In genomic region chr4:121950680-121951569, GRCh38 we compare ENCODE assay signal across 8 cellular contexts. TPM values are rescaled to one million over a fixed set of nuclear protein-coding genes. Genes with fewer than 3 reads are reported as not detected.
DNase-seq lines count a peak whose midpoint lies in the region; ATAC-seq and TF ChIP-seq lines count a peak whose summit lies in the region.

No MANE protein-coding gene starts in this region.

- ATAC-seq in GM21381 (IDR thresholded peaks at IDR 0.05; ENCODE audit: unreplicated experiment): peak; percentile 30
- ATAC-seq in activated CD8-positive, alpha-beta T cell treated with anti-CD3 and anti-CD28 coated beads for 36 hours: peak; percentile 34

- CTCF ChIA-PET in activated CD8-positive, alpha-beta T cell treated with anti-CD3 and anti-CD28 coated beads for 36 hours (lab: Charles Lee): interaction anchor here (0.6 to 2.8 kb wide), 16 partner anchors 12 to 627 kb away, joined by 3 to 12 read pairs (median 4); no protein-coding TSS in a partner anchor

- no peak for TF ChIP-seq POLR2A in esophagus squamous epithelium (IDR thresholded peaks at IDR 0.05)
- no peak for TF ChIP-seq POLR2A in vagina (IDR thresholded peaks at IDR 0.05)

- intact Hi-C loops in activated CD8-positive, alpha-beta T cell treated with anti-CD3 and anti-CD28 coated beads for 36 hours (cut with micrococcal nuclease): loop anchor here (5.0 kb wide), 2 partner anchors 201 to 626 kb away; partner anchors contain the start of gene BLTP1
- intact Hi-C loops in esophagus squamous epithelium (cut with DNase I) (no loop called here), vagina (cut with DNase I) (no loop called here)

- H3K4me1 ChIP-seq in esophagus squamous epithelium (peaks cover 7 to 27% (median 10%) of the 10 kb centered on the region in 3 donors), vagina (peaks cover 14% of the 10 kb centered on the region)

- WGBS in esophagus squamous epithelium, 2 donors: 0 to 1% methylated on average over 12 to 15 of the region's 83 CpGs

- no peaks in the 10 kb centered on the region for H3K9me3 Mint-ChIP-seq in activated CD8-positive, alpha-beta T cell treated with anti-CD3 and anti-CD28 coated beads for 36 hours
- H3K9me3 Mint-ChIP-seq in nephron: no peaks in the 10 kb centered on the region

- H3K36me3 ChIP-seq in esophagus squamous epithelium (no peaks in the 10 kb centered on the region), vagina (no peaks in the 10 kb centered on the region)

- H3K27ac ChIP-seq in esophagus squamous epithelium (peak overlapping the region in 1 of 4 donors; percentile 59), vagina (peak overlapping the region; percentile 71)

- H3K27me3 ChIP-seq in esophagus squamous epithelium: peaks cover 0 to 69% (median 6%) of the 10 kb centered on the region in 4 donors
- no peaks in the 10 kb centered on the region for H3K27me3 ChIP-seq in vagina

- H3K27ac Mint-ChIP-seq in activated CD8-positive, alpha-beta T cell treated with anti-CD3 and anti-CD28 coated beads for 36 hours: no peak overlapping the region
- H3K27ac Mint-ChIP-seq in nephron: peak overlapping the region in 1 of 3 experiments; percentile 67

- H3K4me3 Mint-ChIP-seq in activated CD8-positive, alpha-beta T cell treated with anti-CD3 and anti-CD28 coated beads for 36 hours: peak overlapping the region; percentile 86
- H3K4me3 Mint-ChIP-seq in nephron: peak overlapping the region; percentile 81 to 90 (median 87)

- H3K27me3 Mint-ChIP-seq in activated CD8-positive, alpha-beta T cell treated with anti-CD3 and anti-CD28 coated beads for 36 hours: peaks cover 40% of the 10 kb centered on the region
- H3K27me3 Mint-ChIP-seq in nephron (ENCODE audit: low read depth): peaks cover 51% of the 10 kb centered on the region

- H3K4me3 ChIP-seq in esophagus squamous epithelium (peak overlapping the region; percentile 40 to 71 (median 52)), vagina (peak overlapping the region; percentile 54 to 94)

- no peak for TF ChIP-seq CTCF in activated CD8-positive, alpha-beta T cell treated with anti-CD3 and anti-CD28 coated beads for 36 hours (IDR thresholded peaks at IDR 0.05)
- TF ChIP-seq CTCF in esophagus squamous epithelium (IDR thresholded peaks at IDR 0.05): no peak
- no peak for TF ChIP-seq CTCF in nephron (IDR thresholded peaks at IDR 0.05; ENCODE audit: unreplicated experiment in 3 of 3)
- TF ChIP-seq CTCF in vagina (IDR thresholded peaks at IDR 0.05): no peak

- POLR2A ChIA-PET in activated CD8-positive, alpha-beta T cell treated with anti-CD3 and anti-CD28 coated beads for 36 hours (lab: Charles Lee): no interaction called here

- H3K36me3 Mint-ChIP-seq in activated CD8-positive, alpha-beta T cell treated with anti-CD3 and anti-CD28 coated beads for 36 hours (ENCODE audit: low read depth): no peaks in the 10 kb centered on the region
- H3K36me3 Mint-ChIP-seq in nephron (ENCODE audit: low read depth): no peaks in the 10 kb centered on the region

- peaks cover 9% of the 10 kb centered on the region for H3K4me1 Mint-ChIP-seq in activated CD8-positive, alpha-beta T cell treated with anti-CD3 and anti-CD28 coated beads for 36 hours (ENCODE audit: low read depth)
- H3K4me1 Mint-ChIP-seq in nephron: peaks cover 9% of the 10 kb centered on the region

- H3K9me3 ChIP-seq in esophagus squamous epithelium (no peaks in the 10 kb centered on the region), vagina (no peaks in the 10 kb centered on the region)

- peak; percentile 7 for DNase-seq in COLO668 (lab: John Stamatoyannopoulos, UW; ENCODE audit: unreplicated experiment)
- DNase-seq in HPDE6-E6E7 (ENCODE audit: extremely low spot score): peak; percentile 13
- DNase-seq in activated CD8-positive, alpha-beta T cell treated with anti-CD3 and anti-CD28 coated beads for 36 hours: peak; percentile 26
- DNase-seq in esophagus squamous epithelium (lab: John Stamatoyannopoulos, UW): no peak
- DNase-seq in vagina (ENCODE audit: extremely low spot score in 2 of 2): no peak
- no peak for DNase-seq in DMS153 treated with DMSO at 0.1 percent for 48 hours (lab: John Stamatoyannopoulos, UW; ENCODE audit: unreplicated experiment)

RNA-seq across cellular contexts. Expression of gene TRPC3, which starts 0.9 kb away (rescaled TPM):
- total RNA-seq in activated CD8-positive, alpha-beta T cell treated with anti-CD3 and anti-CD28 coated beads for 36 hours: under 1 TPM; 0.13 to 0.16 TPM
- total RNA-seq in esophagus squamous epithelium (under 1 TPM in 2 of 4 donors, not detected in 2; 0.09 to 0.19 TPM), vagina (0.98 TPM)

Comparison
In these comparisons a context has a peak if more than half of its experiments do, and no peak if none do; other contexts are left out.
1. DNase-seq: peak in COLO668 (single experiment), HPDE6-E6E7 (single experiment) and activated CD8-positive, alpha-beta T cell treated with anti-CD3 and anti-CD28 coated beads for 36 hours (single experiment); none in esophagus squamous epithelium (single experiment), vagina (0 of 2) and DMS153 treated with DMSO at 0.1 percent for 48 hours (single experiment).